Comparison of ENCODE assay signal across 20 cellular contexts in the genomic region with DNA sequence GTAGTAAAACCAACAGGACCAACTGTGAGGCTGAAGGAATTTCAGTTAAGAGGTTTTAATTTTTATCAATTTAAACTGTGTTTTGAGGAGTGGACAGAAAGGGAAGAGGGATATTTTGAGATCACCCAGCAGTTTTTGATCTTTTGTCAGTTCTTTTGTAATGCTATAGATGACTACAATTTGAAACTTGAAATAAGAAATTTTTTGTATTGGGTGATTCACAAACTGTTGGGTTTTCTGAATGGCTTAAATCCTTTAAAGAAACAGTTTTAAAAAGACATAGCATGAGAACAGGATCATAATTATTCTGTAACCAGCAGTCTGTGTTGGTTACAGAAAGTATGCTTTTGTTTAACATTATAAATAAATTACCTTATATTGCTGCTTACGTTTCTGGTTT.
A peak's percentile ranks its signal among the peaks of the same experiment; 100 is the strongest.
DNase-seq lines count a peak whose midpoint lies in the region; ATAC-seq and TF ChIP-seq lines count a peak whose summit lies in the region.
"Had no signal": no experiment of that assay in that cellular context is flagged by ENCODE, and none has a peak within 500 bp of the region (broad histone marks: within the 10 kb centered on the region; RNA-seq: fewer than 3 reads in every experiment).

No MANE protein-coding gene starts in this region.

- ATAC-seq in activated naive CD8-positive, alpha-beta T cell treated with anti-CD3 and anti-CD28 coated beads, Interleukin-2, amount 50 U/mL, for 24 hours, result no peak
- ATAC-seq in HG03460 (IDR thresholded peaks at IDR 0.05; ENCODE audit: unreplicated experiment) (no peak), HG03432 (IDR thresholded peaks at IDR 0.05; ENCODE audit: unreplicated experiment) (no peak)

- H3K4me3 ChIP-seq in Karpas-422 (ENCODE audit: low read length) (peak overlapping the region; percentile 16), subcutaneous abdominal adipose tissue (ENCODE audit: low read depth in 1 of 5, low read length in 5 of 5) (no peak overlapping the region), colonic mucosa (no peak overlapping the region)
- H3K4me3 ChIP-seq: cardiac muscle cell, stomach had no signal

- H3K9me3 ChIP-seq in Karpas-422 (ENCODE audit: low read length) (no peaks in the 10 kb centered on the region), subcutaneous abdominal adipose tissue (ENCODE audit: control insufficient read depth in 5 of 5, low read length in 5 of 5) (no peaks in the 10 kb centered on the region), colonic mucosa (no peaks in the 10 kb centered on the region)
- H3K9me3 ChIP-seq: stomach had no signal

- H3K36me3 Mint-ChIP-seq in activated naive CD8-positive, alpha-beta T cell treated with anti-CD3 and anti-CD28 coated beads, Interleukin-2, amount 50 U/mL, for 24 hours (ENCODE audit: low read depth), result no peaks in the 10 kb centered on the region
- peaks cover under 1% of the 10 kb centered on the region for H3K36me3 Mint-ChIP-seq in activated naive CD8-positive, alpha-beta T cell treated with anti-CD3 and anti-CD28 coated beads for 36 hours
- H3K36me3 Mint-ChIP-seq in dendritic cell treated with granulocyte-macrophage colony-stimulating factor and Interleukin-4, amounts not matched to agents 40 ng/mL and 50 ng/mL, for 4 days (ENCODE audit: low read depth), result peaks cover 3% of the 10 kb centered on the region
- H3K36me3 Mint-ChIP-seq: activated naive CD8-positive, alpha-beta T cell had no signal

- TF ChIP-seq CTCF in colonic mucosa (IDR thresholded peaks at IDR 0.05), result no peak

- no peaks in the 10 kb centered on the region for H3K9me3 Mint-ChIP-seq in activated naive CD8-positive, alpha-beta T cell treated with anti-CD3 and anti-CD28 coated beads, Interleukin-2, amount 50 U/mL, for 24 hours
- no peaks in the 10 kb centered on the region for H3K9me3 Mint-ChIP-seq in activated naive CD8-positive, alpha-beta T cell treated with anti-CD3 and anti-CD28 coated beads for 36 hours
- no peaks in the 10 kb centered on the region for H3K9me3 Mint-ChIP-seq in dendritic cell treated with granulocyte-macrophage colony-stimulating factor and Interleukin-4, amounts not matched to agents 40 ng/mL and 50 ng/mL, for 4 days
- H3K9me3 Mint-ChIP-seq: neural crest cell had no signal

- no peak for DNase-seq in activated naive CD8-positive, alpha-beta T cell treated with anti-CD3 and anti-CD28 coated beads, Interleukin-2, amount 50 U/mL, for 24 hours
- no peak for DNase-seq in activated naive CD8-positive, alpha-beta T cell treated with anti-CD3 and anti-CD28 coated beads for 36 hours
- DNase-seq in Karpas-422, result no peak
- DNase-seq in colonic mucosa, result no peak
- DNase-seq: activated CD4-positive, alpha-beta T cell treated with anti-CD3 and anti-CD28 coated beads for 4 hours; COR-L47; effector memory CD4-positive, alpha-beta T cell; hippocampal formation; mesendoderm; NCI-H2029 treated with DMSO at 0.1 percent for 48 hours; NCI-H510A treated with DMSO at 0.1 percent for 48 hours; stimulated activated CD4-positive, alpha-beta T cell treated with anti-CD3 and anti-CD28 coated beads, Interleukin-15, amount 100 ng/mL, for 24 hours; stomach had no signal

- H3K9ac ChIP-seq in Karpas-422 (ENCODE audit: low read length) (peak overlapping the region; percentile 50), subcutaneous abdominal adipose tissue (ENCODE audit: low read length in 5 of 5) (no peak overlapping the region), colonic mucosa (ENCODE audit: low read depth in 2 of 2, low read length in 2 of 2) (no peak overlapping the region)

- H3K9me2 ChIP-seq in Karpas-422 (replicated peaks; ENCODE audit: insufficient read depth, low read length), result no peaks in the 10 kb centered on the region

- H3K27me3 ChIP-seq in Karpas-422 (ENCODE audit: low read length) (no peaks in the 10 kb centered on the region), subcutaneous abdominal adipose tissue (ENCODE audit: control insufficient read depth in 5 of 5, insufficient read depth in 4 of 5, low read length in 5 of 5) (no peaks in the 10 kb centered on the region), colonic mucosa (no peaks in the 10 kb centered on the region)
- H3K27me3 ChIP-seq: cardiac muscle cell, stomach had no signal

- H2AFZ ChIP-seq in Karpas-422 (ENCODE audit: low read length), result no peak overlapping the region

- no peaks in the 10 kb centered on the region for H4K20me1 ChIP-seq in Karpas-422 (ENCODE audit: insufficient read depth, low read depth, low read length)

- H3K4me3 Mint-ChIP-seq in activated naive CD8-positive, alpha-beta T cell treated with anti-CD3 and anti-CD28 coated beads, Interleukin-2, amount 50 U/mL, for 24 hours, result no peak overlapping the region
- no peak overlapping the region for H3K4me3 Mint-ChIP-seq in activated naive CD8-positive, alpha-beta T cell treated with anti-CD3 and anti-CD28 coated beads for 36 hours
- H3K4me3 Mint-ChIP-seq in dendritic cell treated with granulocyte-macrophage colony-stimulating factor and Interleukin-4, amounts not matched to agents 40 ng/mL and 50 ng/mL, for 4 days, result no peak overlapping the region
- H3K4me3 Mint-ChIP-seq: activated naive CD8-positive, alpha-beta T cell; neural crest cell had no signal

- H3K27ac Mint-ChIP-seq in activated naive CD8-positive, alpha-beta T cell treated with anti-CD3 and anti-CD28 coated beads, Interleukin-2, amount 50 U/mL, for 24 hours, result peak overlapping the region; percentile 39
- no peak overlapping the region for H3K27ac Mint-ChIP-seq in activated naive CD8-positive, alpha-beta T cell treated with anti-CD3 and anti-CD28 coated beads for 36 hours
- peak overlapping the region; percentile 85 for H3K27ac Mint-ChIP-seq in dendritic cell treated with granulocyte-macrophage colony-stimulating factor and Interleukin-4, amounts not matched to agents 40 ng/mL and 50 ng/mL, for 4 days
- H3K27ac Mint-ChIP-seq: activated naive CD8-positive, alpha-beta T cell had no signal

- H3K4me1 Mint-ChIP-seq in activated naive CD8-positive, alpha-beta T cell treated with anti-CD3 and anti-CD28 coated beads, Interleukin-2, amount 50 U/mL, for 24 hours, result peaks cover 67% of the 10 kb centered on the region
- peaks cover 60% of the 10 kb centered on the region for H3K4me1 Mint-ChIP-seq in activated naive CD8-positive, alpha-beta T cell treated with anti-CD3 and anti-CD28 coated beads for 36 hours
- peaks cover 47% of the 10 kb centered on the region for H3K4me1 Mint-ChIP-seq in dendritic cell treated with granulocyte-macrophage colony-stimulating factor and Interleukin-4, amounts not matched to agents 40 ng/mL and 50 ng/mL, for 4 days (ENCODE audit: low read depth)

- H3K79me2 ChIP-seq in Karpas-422 (ENCODE audit: low read length), result peaks cover 98% of the 10 kb centered on the region

- peak overlapping the region; percentile 95 for H3K27ac ChIP-seq in Karpas-422 (ENCODE audit: low read length)
- H3K27ac ChIP-seq in subcutaneous abdominal adipose tissue (ENCODE audit: low read depth, low read length), result peak overlapping the region; percentile 54
- no peak overlapping the region for H3K27ac ChIP-seq in colonic mucosa

- H3K4me1 ChIP-seq in Karpas-422 (ENCODE audit: low read length) (peaks cover 89% of the 10 kb centered on the region), subcutaneous abdominal adipose tissue (ENCODE audit: control insufficient read depth in 5 of 5, insufficient read depth in 5 of 5, low read length in 5 of 5) (peaks cover 0 to 32% (median 24%) of the 10 kb centered on the region in 5 donors), colonic mucosa (peaks cover 9% of the 10 kb centered on the region)

- H3K36me3 ChIP-seq in Karpas-422 (ENCODE audit: insufficient read depth, low read length) (peaks cover 3% of the 10 kb centered on the region; the same call in 1 of the 2 replicates), subcutaneous abdominal adipose tissue (ENCODE audit: control insufficient read depth in 5 of 5, insufficient read depth in 5 of 5, low read length in 5 of 5) (no peaks in the 10 kb centered on the region), colonic mucosa (no peaks in the 10 kb centered on the region)
- H3K36me3 ChIP-seq: cardiac muscle cell, stomach had no signal

- peak overlapping the region; percentile 68 for H3K4me2 ChIP-seq in Karpas-422 (ENCODE audit: low read depth, low read length, poor library complexity, severe bottlenecking)

- H3K27me3 Mint-ChIP-seq in activated naive CD8-positive, alpha-beta T cell treated with anti-CD3 and anti-CD28 coated beads, Interleukin-2, amount 50 U/mL, for 24 hours, result no peaks in the 10 kb centered on the region
- no peaks in the 10 kb centered on the region for H3K27me3 Mint-ChIP-seq in activated naive CD8-positive, alpha-beta T cell treated with anti-CD3 and anti-CD28 coated beads for 36 hours
- H3K27me3 Mint-ChIP-seq in dendritic cell treated with granulocyte-macrophage colony-stimulating factor and Interleukin-4, amounts not matched to agents 40 ng/mL and 50 ng/mL, for 4 days, result no peaks in the 10 kb centered on the region
- H3K27me3 Mint-ChIP-seq: activated naive CD8-positive, alpha-beta T cell had no signal

- intact Hi-C loops in dendritic cell treated with granulocyte-macrophage colony-stimulating factor and Interleukin-4, amounts not matched to agents 40 ng/mL and 50 ng/mL, for 4 days (cut with micrococcal nuclease), result no loop called here
- intact Hi-C loops in colonic mucosa (cut with DNase I), result no loop called here
